1 cellular context compared by ENCODE assay signal in the genomic region with DNA sequence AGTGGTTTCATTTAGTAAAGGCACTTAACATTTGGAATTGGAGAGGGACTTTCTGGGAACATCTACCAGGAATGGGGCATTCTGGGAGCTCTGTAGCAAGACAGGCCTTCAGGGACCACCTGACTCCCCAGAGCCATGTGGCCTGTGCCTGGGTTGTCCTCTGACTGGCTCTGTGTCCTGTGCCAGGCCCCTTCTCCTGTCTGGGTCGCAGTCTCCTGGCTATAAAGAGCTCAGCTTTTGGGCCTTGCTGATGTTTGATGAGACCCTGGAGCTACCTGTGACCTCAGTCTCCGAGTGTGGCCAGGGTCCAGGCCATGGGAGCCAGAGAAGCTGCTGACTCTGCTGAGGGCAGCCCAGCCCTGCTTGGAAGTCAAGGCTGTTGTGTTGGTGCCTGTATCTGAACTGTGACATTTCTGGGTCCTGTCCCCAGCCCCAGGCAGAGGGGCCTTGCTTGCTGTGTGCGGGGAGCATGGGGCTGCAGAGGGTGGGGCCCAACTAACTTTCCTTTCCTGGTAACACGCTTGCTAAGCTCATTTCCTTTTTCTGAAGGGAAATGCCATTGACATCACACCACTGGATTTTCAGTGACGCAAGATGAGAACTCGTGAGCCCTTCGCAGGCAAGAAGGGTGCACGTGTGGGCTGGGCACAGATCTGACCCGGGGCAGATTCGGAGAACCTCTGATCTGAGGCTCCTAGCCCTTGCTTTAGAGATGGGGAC.
TF ChIP-seq lines count a peak whose summit lies in the region.

No MANE protein-coding gene starts in this region.

TF ChIP-seq in WTC11, 78 proteins besides CTCF, POLR2A, EP300 and RAD21 (continued from another document):
- TF ChIP-seq FOXP1 (CRISPR knock-in tag; IDR thresholded peaks at IDR 0.05; ENCODE audit: borderline replicate concordance), result no peak
